26 cellular contexts compared by ENCODE assay signal in genomic region chr4:40734497-40734896, GRCh38.
"Had no signal": no experiment of that assay in that cellular context is flagged by ENCODE, and none has a peak within 500 bp of the region (broad histone marks: within the 10 kb centered on the region; RNA-seq: fewer than 3 reads in every experiment).

No MANE protein-coding gene starts in this region.

- H3K27me3 Mint-ChIP-seq: naive B cell; stimulated activated memory B cell treated with anti-CD40 and anti-IgM and Interleukin-4, amounts not matched to agents 10 μg/mL and 1 μg/mL and 100 μg/mL, for 72 hours; type B pancreatic cell had no signal

- H3K36me3 ChIP-seq: gastrocnemius medialis, prostate gland, right atrium auricular region, sigmoid colon, tibial artery had no signal

- ATAC-seq: esophagus mucosa; gastrocnemius medialis; left lobe of liver; mucosa of descending colon; natural killer cell treated with Interleukin-12 subunit alpha and Interleukin-12 subunit beta and Interleukin-15 and Interleukin-18, amount 100 ng/mL, for 72 hours; stimulated activated memory B cell treated with anti-CD40 and anti-IgM and Interleukin-4, amounts not matched to agents 10 μg/mL and 1 μg/mL and 100 μg/mL, for 72 hours; stimulated activated naive CD8-positive, alpha-beta T cell treated with anti-CD3 and anti-CD28 coated beads, Interleukin-15, Interleukin-2, amounts not matched to agents 100 U/mL and 50 U/mL, for 24 hours had no signal

- H3K36me3 Mint-ChIP-seq: mesothelial cell of epicardium; naive B cell; natural killer cell treated with Interleukin-12 subunit alpha and Interleukin-12 subunit beta and Interleukin-15 and Interleukin-18, amount 100 ng/mL, for 72 hours; stimulated activated memory B cell treated with anti-CD40 and anti-IgM and Interleukin-4, amounts not matched to agents 10 μg/mL and 1 μg/mL and 100 μg/mL, for 72 hours; type B pancreatic cell had no signal

- H3K27ac ChIP-seq: epithelial cell of prostate, gastrocnemius medialis, prostate gland, right atrium auricular region, sigmoid colon, testis, tibial artery had no signal

- H3K27me3 ChIP-seq: gastrocnemius medialis, right atrium auricular region, sigmoid colon, testis, tibial artery had no signal

- H3K4me3 ChIP-seq: gastrocnemius medialis, lung, mucosa of descending colon, prostate gland, right atrium auricular region, sigmoid colon, testis, tibial artery had no signal

- DNase-seq: cortex of kidney; effector CD8-positive, alpha-beta T cell; endodermal cell; foreskin fibroblast; gastrocnemius medialis; head of caudate nucleus; mesenchymal stem cell; mucosa of descending colon; naive B cell; nucleus accumbens; sigmoid colon; stimulated activated CD4-positive, alpha-beta T cell treated with anti-CD3 and anti-CD28 coated beads, Interleukin-2, amount 100 ng/mL, for 24 hours; stimulated activated CD4-positive, alpha-beta T cell treated with anti-CD3 and anti-CD28 coated beads, Interleukin-4, amount 100 ng/mL, for 4 hours; stimulated activated naive CD8-positive, alpha-beta T cell treated with anti-CD3 and anti-CD28 coated beads, Interleukin-15, Interleukin-2, amounts not matched to agents 100 U/mL and 50 U/mL, for 24 hours; testis; tibial artery had no signal

- H3K27ac Mint-ChIP-seq: endodermal cell; mesothelial cell of epicardium; stimulated activated memory B cell treated with anti-CD40 and anti-IgM and Interleukin-4, amounts not matched to agents 10 μg/mL and 1 μg/mL and 100 μg/mL, for 72 hours; type B pancreatic cell had no signal

- H3K9me3 Mint-ChIP-seq: endodermal cell; mesothelial cell of epicardium; naive B cell; natural killer cell treated with Interleukin-12 subunit alpha and Interleukin-12 subunit beta and Interleukin-15 and Interleukin-18, amount 100 ng/mL, for 72 hours; stimulated activated memory B cell treated with anti-CD40 and anti-IgM and Interleukin-4, amounts not matched to agents 10 μg/mL and 1 μg/mL and 100 μg/mL, for 72 hours had no signal

- H3K9me3 ChIP-seq: gastrocnemius medialis, mucosa of descending colon, prostate gland, right atrium auricular region, sigmoid colon, testis, tibial artery had no signal

- H3K4me3 Mint-ChIP-seq: endodermal cell; mesothelial cell of epicardium; naive B cell; natural killer cell treated with Interleukin-12 subunit alpha and Interleukin-12 subunit beta and Interleukin-15 and Interleukin-18, amount 100 ng/mL, for 72 hours; stimulated activated memory B cell treated with anti-CD40 and anti-IgM and Interleukin-4, amounts not matched to agents 10 μg/mL and 1 μg/mL and 100 μg/mL, for 72 hours; type B pancreatic cell had no signal
